9 cellular contexts compared by ENCODE assay signal in genomic region chr13:38685974-38686571, GRCh38. TPM values are rescaled to one million over a fixed set of nuclear protein-coding genes. Genes with fewer than 3 reads are reported as not detected.
DNase-seq lines count a peak whose midpoint lies in the region; ATAC-seq and TF ChIP-seq lines count a peak whose summit lies in the region.
"Had no signal": no experiment of that assay in that cellular context is flagged by ENCODE, and none has a peak within 500 bp of the region (broad histone marks: within the 10 kb centered on the region; RNA-seq: fewer than 3 reads in every experiment).

No MANE protein-coding gene starts in this region.

- H3K27me3 ChIP-seq in foreskin keratinocyte (peaks cover 16% of the 10 kb centered on the region), prostate gland (replicated peaks; ENCODE audit: insufficient read depth) (no peaks in the 10 kb centered on the region)

- H3K27ac ChIP-seq in foreskin keratinocyte (no peak overlapping the region), prostate gland (no peak overlapping the region)

- TF ChIP-seq POLR2A in prostate gland (IDR thresholded peaks at IDR 0.05): no peak

- H3K36me3 ChIP-seq in prostate gland: no peaks in the 10 kb centered on the region

- ATAC-seq in foreskin keratinocyte: peak; percentile 23
- ATAC-seq in HG02642 (IDR thresholded peaks at IDR 0.05; ENCODE audit: poor library complexity, unreplicated experiment): no peak
- no peak for ATAC-seq in HG03095 (IDR thresholded peaks at IDR 0.05; ENCODE audit: unreplicated experiment)

- peaks cover 7% of the 10 kb centered on the region for H3K4me1 ChIP-seq in foreskin keratinocyte
- no peaks in the 10 kb centered on the region for H3K4me1 ChIP-seq in prostate gland (replicated peaks)

- no peaks in the 10 kb centered on the region for H3K9me3 ChIP-seq in prostate gland

- TF ChIP-seq CTCF in foreskin keratinocyte (conservative IDR thresholded peaks at IDR 0.05) (peak; percentile 74), prostate gland (IDR thresholded peaks at IDR 0.05) (peak in 3 of 4 experiments; percentile 23 to 45 (median 37))

- DNase-seq in H4 (ENCODE audit: low spot score): peak; percentile 16
- peak; percentile 63 for DNase-seq in OCI-M1 (lab: John Stamatoyannopoulos, UW)
- peak; percentile 33 to 52 for DNase-seq in foreskin keratinocyte
- DNase-seq in prostate gland (ENCODE audit: low spot score): no peak
- DNase-seq in effector CD8-positive, alpha-beta T cell (lab: John Stamatoyannopoulos, UW): no peak
- DNase-seq in NCI-H774 (lab: John Stamatoyannopoulos, UW): no peak

- H3K4me3 ChIP-seq in prostate gland: peak overlapping the region; percentile 29 to 35

- intact Hi-C loops in prostate gland (cut with DNase I): loop anchor here (2.0 to 5.0 kb wide), 3 partner anchors 81 to 231 kb away; no protein-coding TSS in a partner anchor

- WGBS in prostate gland: under 1% methylated on average over 14 of the region's 14 CpGs

RNA-seq across cellular contexts. Expression of gene FREM2, which starts 0.8 kb away (rescaled TPM):
- 0.46 and 0.51 TPM in 2 replicates for total RNA-seq in H4 (2014; rRNA removed; shearing (Covaris generic))
- total RNA-seq in foreskin keratinocyte (0.07 and 0.10 TPM in 2 replicates), prostate gland (1 to 10 TPM; 3.1 to 5.9 TPM)
- polyA plus RNA-seq in foreskin keratinocyte: 0.01 TPM in 2 replicates
- total RNA-seq: endothelial cell of umbilical vein had no signal

Comparison
In these comparisons a context has a peak if more than half of its experiments do, and no peak if none do; other contexts are left out.
1. DNase-seq: peak in H4 (single experiment), OCI-M1 (single experiment) and foreskin keratinocyte (2 of 2); none in prostate gland (single experiment), effector CD8-positive, alpha-beta T cell (single experiment) and NCI-H774 (single experiment).